ENCODE assay signal across 13 cellular contexts in genomic region chr21:36163780-36164426, GRCh38. TPM values are rescaled to one million over a fixed set of nuclear protein-coding genes. Genes with fewer than 3 reads are reported as not detected.
DNase-seq lines count a peak whose midpoint lies in the region; ATAC-seq and TF ChIP-seq lines count a peak whose summit lies in the region.
"Had no signal": no experiment of that assay in that cellular context is flagged by ENCODE, and none has a peak within 500 bp of the region (broad histone marks: within the 10 kb centered on the region; RNA-seq: fewer than 3 reads in every experiment).

No MANE protein-coding gene starts in this region.

- H3K27ac ChIP-seq in HL-60 (replicated peaks) (peak overlapping the region; percentile 58), thyroid gland (no peak overlapping the region)
- H3K27ac ChIP-seq: BLaER1, KMS-11 had no signal

- no peak overlapping the region for H3K4me3 Mint-ChIP-seq in CD14-positive monocyte
- H3K4me3 Mint-ChIP-seq in stimulated activated naive B cell treated with anti-CD40 and anti-IgM and Interleukin-4, amounts not matched to agents 10 μg/mL and 1 μg/mL and 100 μg/mL, for 72 hours, result no peak overlapping the region
- H3K4me3 Mint-ChIP-seq: activated T-cell treated with anti-CD3 and anti-CD28 coated beads, Interleukin-2, amount 50 U/mL, for 24 hours had no signal

- H3K9me3 ChIP-seq in thyroid gland, result no peaks in the 10 kb centered on the region
- H3K9me3 ChIP-seq: BLaER1 had no signal

- H3K4me1 ChIP-seq in thyroid gland, result peaks cover 0 to 7% of the 10 kb centered on the region in 2 donors

- no peaks in the 10 kb centered on the region for H3K27me3 Mint-ChIP-seq in CD14-positive monocyte (ENCODE audit: low read depth in 3 of 3)
- H3K27me3 Mint-ChIP-seq in stimulated activated naive B cell treated with anti-CD40 and anti-IgM and Interleukin-4, amounts not matched to agents 10 μg/mL and 1 μg/mL and 100 μg/mL, for 72 hours, result no peaks in the 10 kb centered on the region
- H3K27me3 Mint-ChIP-seq: activated T-cell treated with anti-CD3 and anti-CD28 coated beads, Interleukin-2, amount 50 U/mL, for 24 hours had no signal

- H3K4me1 Mint-ChIP-seq in CD14-positive monocyte, result peaks cover 67% of the 10 kb centered on the region
- peaks cover 22 to 41% of the 10 kb centered on the region in 2 donors for H3K4me1 Mint-ChIP-seq in stimulated activated naive B cell treated with anti-CD40 and anti-IgM and Interleukin-4, amounts not matched to agents 10 μg/mL and 1 μg/mL and 100 μg/mL, for 72 hours

- no peak for ATAC-seq in stimulated activated naive B cell treated with anti-CD40 and anti-IgM and Interleukin-4, amounts not matched to agents 10 μg/mL and 1 μg/mL and 100 μg/mL, for 72 hours (replicated peaks)

- H3K27ac Mint-ChIP-seq in CD14-positive monocyte, result peak overlapping the region; percentile 54 to 85 (median 73)
- H3K27ac Mint-ChIP-seq in stimulated activated naive B cell treated with anti-CD40 and anti-IgM and Interleukin-4, amounts not matched to agents 10 μg/mL and 1 μg/mL and 100 μg/mL, for 72 hours, result no peak overlapping the region
- H3K27ac Mint-ChIP-seq: activated T-cell treated with anti-CD3 and anti-CD28 coated beads, Interleukin-2, amount 50 U/mL, for 24 hours had no signal

- intact Hi-C loops in CD14-positive monocyte (cut with micrococcal nuclease) (no loop called here), thyroid gland (cut with DNase I) (no loop called here)

- no peak for TF ChIP-seq CTCF in CD14-positive monocyte (IDR thresholded peaks at IDR 0.05)
- no peak for TF ChIP-seq CTCF in HL-60 (IDR thresholded peaks at IDR 0.05; ENCODE audit: insufficient read depth, low read length)
- no peak for TF ChIP-seq CTCF in thyroid gland (IDR thresholded peaks at IDR 0.05)

- peaks cover 38 to 59% of the 10 kb centered on the region in 2 donors for H3K36me3 Mint-ChIP-seq in CD14-positive monocyte
- peaks cover 12 to 39% of the 10 kb centered on the region in 2 donors for H3K36me3 Mint-ChIP-seq in stimulated activated naive B cell treated with anti-CD40 and anti-IgM and Interleukin-4, amounts not matched to agents 10 μg/mL and 1 μg/mL and 100 μg/mL, for 72 hours

- no peak for DNase-seq in CD14-positive monocyte (ENCODE audit: low spot score)
- DNase-seq in HL-60 (ENCODE audit: low read depth in 1 of 2, low spot score in 1 of 2), result peak in 1 of 2 experiments; percentile 81
- DNase-seq in NOMO-1 treated with dmso at 0.1 percent for 144 hours (lab: John Stamatoyannopoulos, UW; ENCODE audit: unreplicated experiment), result peak; percentile 9
- DNase-seq in left kidney (ENCODE audit: low read depth, low spot score), result peak; percentile 55
- DNase-seq in stimulated activated naive B cell treated with anti-CD40 and anti-IgM and Interleukin-4, amounts not matched to agents 10 μg/mL and 1 μg/mL and 100 μg/mL, for 72 hours, result no peak
- DNase-seq in thyroid gland, result no peak
- DNase-seq in erythroblast (lab: John Stamatoyannopoulos, UW), result no peak
- DNase-seq in stimulated activated naive CD4-positive, alpha-beta T cell treated with Interleukin-2 at 50 U/mL for 16 hours (lab: John Stamatoyannopoulos, UW), result no peak
- DNase-seq: activated T-cell treated with anti-CD3 and anti-CD28 coated beads, Interleukin-2, amount 50 U/mL, for 24 hours; amniotic stem cell; right cardiac atrium had no signal

- H3K4me3 ChIP-seq in HL-60 (replicated peaks; ENCODE audit: insufficient read depth, low read length), result no peak overlapping the region
- no peak overlapping the region for H3K4me3 ChIP-seq in thyroid gland (replicated peaks in 1 of 3)
- H3K4me3 ChIP-seq: BLaER1 had no signal

- H3K27me3 ChIP-seq in HL-60 (ENCODE audit: insufficient read depth, poor library complexity, severe bottlenecking), result no peaks in the 10 kb centered on the region
- H3K27me3 ChIP-seq in thyroid gland, result no peaks in the 10 kb centered on the region
- H3K27me3 ChIP-seq: BLaER1 had no signal

- H3K36me3 ChIP-seq in thyroid gland, result no peaks in the 10 kb centered on the region

- TF ChIP-seq POLR2A in thyroid gland (IDR thresholded peaks at IDR 0.05) (no peak), erythroblast (IDR thresholded peaks at IDR 0.05; ENCODE audit: low read length) (no peak)

- WGBS in thyroid gland, 2 donors, result 77 to 87% methylated on average over 7 of the region's 7 CpGs

- H3K9me3 Mint-ChIP-seq in CD14-positive monocyte, result peaks cover 0 to 2% (median 0%) of the 10 kb centered on the region in 7 donors
- no peaks in the 10 kb centered on the region for H3K9me3 Mint-ChIP-seq in stimulated activated naive B cell treated with anti-CD40 and anti-IgM and Interleukin-4, amounts not matched to agents 10 μg/mL and 1 μg/mL and 100 μg/mL, for 72 hours
- H3K9me3 Mint-ChIP-seq: activated T-cell treated with anti-CD3 and anti-CD28 coated beads, Interleukin-2, amount 50 U/mL, for 24 hours had no signal

RNA-seq across cellular contexts. Expression of gene DOP1B, which starts 7.3 kb away (rescaled TPM):
- 10 to 100 TPM in 1 of 2 donors, 1 to 10 TPM in 1; 6.0 to 11.0 TPM for polyA plus RNA-seq in CD14-positive monocyte
- 10 to 100 TPM; 15.9 to 28.1 (median 20.4) TPM for total RNA-seq in thyroid gland

RNA-seq across cellular contexts. Expression of gene CBR3, which starts 29.0 kb away (rescaled TPM):
- under 1 TPM; 0.32 to 0.40 TPM for polyA plus RNA-seq in CD14-positive monocyte
- 10 to 100 TPM in 1 of 4 donors, 1 to 10 TPM in 3; 5.0 to 23.6 (median 6.5) TPM for total RNA-seq in thyroid gland

Comparison
In these comparisons a context has a peak if more than half of its experiments do, and no peak if none do; other contexts are left out.
1. DNase-seq: peak in NOMO-1 treated with dmso at 0.1 percent for 144 hours (single experiment) and left kidney (single experiment); none in CD14-positive monocyte (single experiment), stimulated activated naive B cell treated with anti-CD40 and anti-IgM and Interleukin-4, amounts not matched to agents 10 μg/mL and 1 μg/mL and 100 μg/mL, for 72 hours (single experiment), thyroid gland (0 of 2), erythroblast (0 of 2) and stimulated activated naive CD4-positive, alpha-beta T cell treated with Interleukin-2 at 50 U/mL for 16 hours (single experiment).